In genomic region chr20:62055862-62056115, GRCh38 we compare ENCODE assay signal across 7 cellular contexts. TPM values are rescaled to one million over a fixed set of nuclear protein-coding genes. Genes with fewer than 3 reads are reported as not detected.
A peak's percentile ranks its signal among the peaks of the same experiment; 100 is the strongest.
DNase-seq lines count a peak whose midpoint lies in the region; ATAC-seq, FAIRE-seq and TF ChIP-seq lines count a peak whose summit lies in the region.
"Not testable (repeated sequence)": the region's sequence is repeated elsewhere in the genome, so short reads cannot be mapped to it uniquely, and the experiment has no call there.

No MANE protein-coding gene starts in this region.

- peaks cover 22% of the 10 kb centered on the region for H3K4me1 Mint-ChIP-seq in WTC11
- peaks cover 79% of the 10 kb centered on the region for H3K4me1 Mint-ChIP-seq in stimulated activated memory B cell treated with anti-CD40 and anti-IgM and Interleukin-4, amounts not matched to agents 10 μg/mL and 1 μg/mL and 100 μg/mL, for 72 hours

- H3K4me2 ChIP-seq in neuronal stem cell (ENCODE audit: insufficient read depth, low read length, poor library complexity, severe bottlenecking): not testable (repeated sequence)

- peaks cover 41% of the 10 kb centered on the region for H3K79me1 ChIP-seq in neuronal stem cell (ENCODE audit: low read depth, low read length)

- H3K27ac ChIP-seq in neuronal stem cell (replicated peaks; ENCODE audit: low read length); spleen; upper lobe of right lung: not testable (repeated sequence)

- H3K36me3 ChIP-seq in neuronal stem cell (replicated peaks in 1 of 2; ENCODE audit: control insufficient read depth in 2 of 2, insufficient read depth in 2 of 2, low read length in 2 of 2) (peaks cover 20 to 42% of the 10 kb centered on the region in 2 donors), spleen (peaks cover 0 to 48% (median 0%) of the 10 kb centered on the region in 6 donors)
- H3K36me3 ChIP-seq in upper lobe of right lung: not testable (repeated sequence)

- peaks cover 6 to 27% of the 10 kb centered on the region in 2 donors for H3K9me3 ChIP-seq in neuronal stem cell (replicated peaks in 1 of 2; ENCODE audit: control insufficient read depth in 2 of 2, insufficient read depth in 1 of 2, low read depth in 1 of 2, low read length in 2 of 2)
- H3K9me3 ChIP-seq in spleen, upper lobe of right lung: not testable (repeated sequence)

- H3K27me3 ChIP-seq in neuronal stem cell (ENCODE audit: control insufficient read depth in 3 of 3, insufficient read depth in 3 of 3, low read depth in 1 of 3, low read length in 3 of 3); spleen (replicated peaks in 1 of 7); upper lobe of right lung: not testable (repeated sequence)

- not testable (repeated sequence) for H2AFZ ChIP-seq in neuronal stem cell (ENCODE audit: low read length)

- intact Hi-C loops in cardiac septum (cut with DNase I); spleen (cut with DNase I; ENCODE audit: low total_unique reads); upper lobe of right lung (cut with DNase I): not testable (repeated sequence)

- H3K4me3 ChIP-seq in neuronal stem cell (ENCODE audit: low read length in 2 of 2); spleen; upper lobe of right lung: not testable (repeated sequence)

- not testable (repeated sequence) for H2AK5ac ChIP-seq in neuronal stem cell (ENCODE audit: low read depth, low read length)

- POLR2A ChIA-PET in WTC11 (lab: Charles Lee): not testable (repeated sequence)

- CTCF ChIA-PET in WTC11 (lab: Charles Lee): not testable (repeated sequence)

- not testable (repeated sequence) for H3K9ac ChIP-seq in neuronal stem cell (ENCODE audit: low read depth, low read length, poor library complexity)

- ATAC-seq in WTC11; stimulated activated memory B cell treated with anti-CD40 and anti-IgM and Interleukin-4, amounts not matched to agents 10 μg/mL and 1 μg/mL and 100 μg/mL, for 72 hours; upper lobe of right lung: not testable (repeated sequence)

- not testable (repeated sequence) for H3K18ac ChIP-seq in neuronal stem cell (ENCODE audit: low read length)

- H2BK120ac ChIP-seq in neuronal stem cell (ENCODE audit: low read depth, low read length): not testable (repeated sequence)

- H3K14ac ChIP-seq in neuronal stem cell (ENCODE audit: low read length): peak overlapping the region; percentile 64

- not testable (repeated sequence) for H2BK12ac ChIP-seq in neuronal stem cell (ENCODE audit: low read length)

- not testable (repeated sequence) for H3K4me1 ChIP-seq in neuronal stem cell (ENCODE audit: control insufficient read depth in 2 of 2, insufficient read depth in 1 of 2, low read depth in 1 of 2, low read length in 2 of 2); upper lobe of right lung
- H3K4me1 ChIP-seq in spleen: peaks cover 4 to 60% (median 20%) of the 10 kb centered on the region in 6 donors

- H4K8ac ChIP-seq in neuronal stem cell (ENCODE audit: low read depth, low read length): peak overlapping the region; percentile 65

- not testable (repeated sequence) for H4K91ac ChIP-seq in neuronal stem cell (ENCODE audit: low read depth, low read length, poor library complexity)

- H3K4me3 Mint-ChIP-seq in WTC11; stimulated activated memory B cell treated with anti-CD40 and anti-IgM and Interleukin-4, amounts not matched to agents 10 μg/mL and 1 μg/mL and 100 μg/mL, for 72 hours: not testable (repeated sequence)

- H3K27ac Mint-ChIP-seq in WTC11: 0 out of 2 replicates have a peak overlapping the region, but pooled peaks have one; percentile 36
- H3K27ac Mint-ChIP-seq in stimulated activated memory B cell treated with anti-CD40 and anti-IgM and Interleukin-4, amounts not matched to agents 10 μg/mL and 1 μg/mL and 100 μg/mL, for 72 hours: peak overlapping the region; percentile 57

- TF ChIP-seq POLR2A in spleen (IDR thresholded peaks at IDR 0.05): not testable (repeated sequence)

- not testable (repeated sequence) for DNase-seq in HTR-8/SVneo (ENCODE audit: insufficient read length, low spot score); WTC11 (ENCODE audit: low spot score); neuronal stem cell (ENCODE audit: low spot score)
- DNase-seq in cardiac septum (ENCODE audit: low spot score): peak; percentile 12
- peak; percentile 48 for DNase-seq in spleen
- DNase-seq in upper lobe of right lung: peak; percentile 28

- FAIRE-seq in HTR-8/SVneo (lab: Jason Lieb, UNC): peak; percentile 68

- not testable (repeated sequence) for H3K27me3 Mint-ChIP-seq in WTC11 (ENCODE audit: low read depth); stimulated activated memory B cell treated with anti-CD40 and anti-IgM and Interleukin-4, amounts not matched to agents 10 μg/mL and 1 μg/mL and 100 μg/mL, for 72 hours

- not testable (repeated sequence) for H3K9me3 Mint-ChIP-seq in WTC11; stimulated activated memory B cell treated with anti-CD40 and anti-IgM and Interleukin-4, amounts not matched to agents 10 μg/mL and 1 μg/mL and 100 μg/mL, for 72 hours

- whole genome bisulfite sequencing in neuronal stem cell (ENCODE audit: extremely low coverage in 2 of 2, insufficient read length in 2 of 2, insufficient replicate concordance in 1 of 2), 2 donors: no CpG with 5 or more reads among the region's 6 CpGs
- 80 to 95% (median 89%) methylated on average over 6 of the region's 6 CpGs for WGBS in spleen, 5 donors

- not testable (repeated sequence) for TF ChIP-seq CTCF in WTC11 (IDR thresholded peaks at IDR 0.05); spleen (IDR thresholded peaks at IDR 0.05 in 8 of 11, conservative IDR thresholded peaks at IDR 0.05 in 3 of 11); upper lobe of right lung (IDR thresholded peaks at IDR 0.05)

- not testable (repeated sequence) for H3K4ac ChIP-seq in neuronal stem cell (ENCODE audit: low read length)

- H2BK15ac ChIP-seq in neuronal stem cell (ENCODE audit: low read length): not testable (repeated sequence)

- H2BK5ac ChIP-seq in neuronal stem cell (ENCODE audit: low read length): not testable (repeated sequence)

- H3K36me3 Mint-ChIP-seq in WTC11: peaks cover 23% of the 10 kb centered on the region
- peaks cover 41% of the 10 kb centered on the region for H3K36me3 Mint-ChIP-seq in stimulated activated memory B cell treated with anti-CD40 and anti-IgM and Interleukin-4, amounts not matched to agents 10 μg/mL and 1 μg/mL and 100 μg/mL, for 72 hours

- not testable (repeated sequence) for H3K23ac ChIP-seq in neuronal stem cell (ENCODE audit: low read depth, low read length, poor library complexity)

RNA-seq across cellular contexts. Expression of gene TAF4, which starts 9.9 kb away (rescaled TPM):
- total RNA-seq in WTC11 (2021) (31.0 to 34.4 TPM (median 33.7 TPM) in 3 replicates), cardiac septum (13.6 TPM), spleen (10 to 100 TPM; 15.5 to 28.3 (median 18.6) TPM), upper lobe of right lung (19.6 TPM)
- 13.5 TPM for polyA plus RNA-seq in neuronal stem cell (2013, experiment 1 of 2)
- 15.0 TPM for polyA plus RNA-seq in neuronal stem cell (2013, experiment 2 of 2)
- polyA plus RNA-seq in spleen: 1 to 10 TPM; 4.3 to 7.2 (median 4.4) TPM
